13 cellular contexts compared by ENCODE assay signal in genomic region chr5:159163027-159163699, GRCh38. TPM values are rescaled to one million over a fixed set of nuclear protein-coding genes. Genes with fewer than 3 reads are reported as not detected.
A peak's percentile ranks its signal among the peaks of the same experiment; 100 is the strongest.
DNase-seq lines count a peak whose midpoint lies in the region; ATAC-seq, FAIRE-seq and TF ChIP-seq lines count a peak whose summit lies in the region.
"Had no signal": no experiment of that assay in that cellular context is flagged by ENCODE, and none has a peak within 500 bp of the region (broad histone marks: within the 10 kb centered on the region; RNA-seq: fewer than 3 reads in every experiment).

No MANE protein-coding gene starts in this region.

- TF ChIP-seq POLR2A in GM12891 (IDR thresholded peaks at IDR 0.05; ENCODE audit: low read depth, low read length): no peak

- peak; percentile 28 for FAIRE-seq in GM12891 (lab: Jason Lieb, UNC)

- H2AFZ ChIP-seq in ACC112 (ENCODE audit: low read length, unreplicated experiment): no peak overlapping the region

- H3K27ac ChIP-seq in ACC112 (ENCODE audit: low read depth, low read length) (peak overlapping the region; percentile 64), SJSA1 (peak overlapping the region; percentile 35)

- ATAC-seq in HG03520 (IDR thresholded peaks at IDR 0.05; ENCODE audit: unreplicated experiment): no peak
- ATAC-seq: Right ventricle myocardium inferior had no signal

- H3K4me3 ChIP-seq in ACC112 (ENCODE audit: low read depth, low read length) (no peak overlapping the region), SJSA1 (no peak overlapping the region)

- H3K27me3 ChIP-seq in ACC112 (ENCODE audit: insufficient read depth, low read length): no peaks in the 10 kb centered on the region
- no peaks in the 10 kb centered on the region for H3K27me3 ChIP-seq in SJSA1 (replicated peaks)

- peaks cover 23% of the 10 kb centered on the region for H3K36me3 ChIP-seq in ACC112 (ENCODE audit: insufficient read depth, low read length)
- peaks cover 86% of the 10 kb centered on the region for H3K36me3 ChIP-seq in SJSA1

- no peaks in the 10 kb centered on the region for H3K9me3 ChIP-seq in SJSA1 (replicated peaks)

- DNase-seq in GM12891 (ENCODE audit: insufficient read length, low spot score): no peak
- peak in 1 of 2 experiments; percentile 60 for DNase-seq in SJSA1 (ENCODE audit: low read depth in 1 of 2, low spot score in 2 of 2)
- peak; percentile 89 for DNase-seq in glomerular visceral epithelial cell (ENCODE audit: extremely low spot score)
- no peak for DNase-seq in SHP77 (lab: John Stamatoyannopoulos, UW)
- no peak for DNase-seq in DMS153 (lab: John Stamatoyannopoulos, UW)
- no peak for DNase-seq in iPS-NIHi7 (ENCODE audit: extremely low spot score)
- DNase-seq: GF-D8, head of caudate nucleus, Karpas-422, posterior cingulate gyrus had no signal

- peaks cover 9% of the 10 kb centered on the region for H3K79me2 ChIP-seq in ACC112 (ENCODE audit: control insufficient read depth, insufficient read depth, low read length, unreplicated experiment)

- H3K4me1 ChIP-seq in ACC112 (ENCODE audit: control insufficient read depth, insufficient read depth, low read length, unreplicated experiment) (peaks cover 35% of the 10 kb centered on the region), SJSA1 (replicated peaks) (peaks cover 22% of the 10 kb centered on the region)

TF ChIP-seq in GM12891, 5 proteins besides CTCF, POLR2A, EP300 and RAD21:
- TF ChIP-seq PAX5 (IDR thresholded peaks at IDR 0.05; ENCODE audit: insufficient read depth, low read length, severe bottlenecking): no peak
- TF ChIP-seq POLR2AphosphoS5 (IDR thresholded peaks at IDR 0.05; ENCODE audit: low read depth, low read length): no peak

RNA-seq across cellular contexts. Expression of gene RNF145, which starts 46.2 kb away (rescaled TPM):
- polyA plus RNA-seq in GM12891 (2012; ENCODE audit: low read depth, missing spikeins): 19.1 TPM
- 141 TPM in 2 replicates for total RNA-seq in SJSA1 (2014; rRNA removed; shearing (Covaris generic))
